ENCODE assay signal across 13 cellular contexts in genomic region chr4:38993683-38994082, GRCh38. TPM values are rescaled to one million over a fixed set of nuclear protein-coding genes. Genes with fewer than 3 reads are reported as not detected.
DNase-seq lines count a peak whose midpoint lies in the region; TF ChIP-seq lines count a peak whose summit lies in the region.
"Had no signal": no experiment of that assay in that cellular context is flagged by ENCODE, and none has a peak within 500 bp of the region (broad histone marks: within the 10 kb centered on the region; RNA-seq: fewer than 3 reads in every experiment).

No MANE protein-coding gene starts in this region.

- no peak overlapping the region for H2BK120ac ChIP-seq in neuronal stem cell (ENCODE audit: low read depth, low read length)

- H3K36me3 Mint-ChIP-seq in chondrocyte (ENCODE audit: low read depth) (no peaks in the 10 kb centered on the region), osteocyte (ENCODE audit: unreplicated experiment) (no peaks in the 10 kb centered on the region)

- H3K9me2 ChIP-seq in OCI-LY7 (ENCODE audit: insufficient read depth, low read length), result no peaks in the 10 kb centered on the region

- no peak overlapping the region for H3K27ac ChIP-seq in OCI-LY7 (ENCODE audit: low read depth, low read length, poor library complexity, severe bottlenecking)
- no peak overlapping the region for H3K27ac ChIP-seq in neuronal stem cell (replicated peaks; ENCODE audit: low read length)
- H3K27ac ChIP-seq: coronary artery, KMS-11 had no signal

- H3K9me3 ChIP-seq in OCI-LY7 (ENCODE audit: low read length) (no peaks in the 10 kb centered on the region), neuronal stem cell (replicated peaks in 1 of 2; ENCODE audit: control insufficient read depth in 2 of 2, insufficient read depth in 1 of 2, low read depth in 1 of 2, low read length in 2 of 2) (no peaks in the 10 kb centered on the region)

- no peaks in the 10 kb centered on the region for H3K4me1 Mint-ChIP-seq in chondrocyte (ENCODE audit: low read depth)
- peaks cover 4% of the 10 kb centered on the region for H3K4me1 Mint-ChIP-seq in osteocyte (ENCODE audit: unreplicated experiment)

- H3K36me3 ChIP-seq in OCI-LY7 (ENCODE audit: insufficient read depth, low read length) (peaks cover 51% of the 10 kb centered on the region), neuronal stem cell (replicated peaks in 1 of 2; ENCODE audit: control insufficient read depth in 2 of 2, insufficient read depth in 2 of 2, low read length in 2 of 2) (no peaks in the 10 kb centered on the region)

- no peak overlapping the region for H3K4ac ChIP-seq in neuronal stem cell (ENCODE audit: low read length)

- H2BK12ac ChIP-seq in neuronal stem cell (ENCODE audit: low read length), result no peak overlapping the region

- H2AFZ ChIP-seq in OCI-LY7 (ENCODE audit: low read length) (no peak overlapping the region), neuronal stem cell (ENCODE audit: low read length) (no peak overlapping the region)

- CTCF ChIA-PET in OCI-LY7 (lab: Charles Lee; ENCODE audit: unreplicated experiment), result no interaction called here

- no peaks in the 10 kb centered on the region for H3K79me2 ChIP-seq in OCI-LY7 (ENCODE audit: insufficient read depth, low read depth, low read length)

- no peaks in the 10 kb centered on the region for H3K79me1 ChIP-seq in neuronal stem cell (ENCODE audit: low read depth, low read length)

- no peak overlapping the region for H3K14ac ChIP-seq in neuronal stem cell (ENCODE audit: low read length)

- intact Hi-C loops in OCI-LY7 (cut with micrococcal nuclease; ENCODE audit: unreplicated experiment), result no loop called here

- H3K27ac Mint-ChIP-seq in chondrocyte (ENCODE audit: unreplicated experiment), result no peak overlapping the region
- H3K27ac Mint-ChIP-seq in osteocyte (ENCODE audit: unreplicated experiment), result no peak overlapping the region

- no peak overlapping the region for H4K8ac ChIP-seq in neuronal stem cell (ENCODE audit: low read depth, low read length)

- POLR2A ChIA-PET in OCI-LY7 (lab: Charles Lee), result interaction anchor here (0.6 kb wide), 2 partner anchors 111 to 252 kb away, joined by 3 read pairs; no protein-coding TSS in a partner anchor

- DNase-seq in DMS53 (lab: John Stamatoyannopoulos, UW) (peak; percentile 49), DMS53 treated with DMSO at 0.1 percent for 48 hours (lab: John Stamatoyannopoulos, UW; ENCODE audit: unreplicated experiment) (no peak), OCI-LY7 (ENCODE audit: low spot score) (no peak), chondrocyte (ENCODE audit: low spot score) (no peak), osteocyte (ENCODE audit: extremely low spot score, unreplicated experiment) (no peak), neuronal stem cell (ENCODE audit: low spot score) (no peak), NCI-H345 treated with DMSO at 0.1 percent for 48 hours (lab: John Stamatoyannopoulos, UW; ENCODE audit: unreplicated experiment) (no peak), DMS153 treated with DMSO at 0.1 percent for 48 hours (lab: John Stamatoyannopoulos, UW; ENCODE audit: unreplicated experiment) (no peak)
- DNase-seq: activated T-cell treated with anti-CD3 and anti-CD28 coated beads, Interleukin-2, amount 50 U/mL, for 4 hours; midbrain; NCI-H187 had no signal

- H2BK15ac ChIP-seq in neuronal stem cell (ENCODE audit: low read length), result no peak overlapping the region

- no peak overlapping the region for H3K4me2 ChIP-seq in OCI-LY7 (ENCODE audit: low read length)
- H3K4me2 ChIP-seq in neuronal stem cell (ENCODE audit: insufficient read depth, low read length, poor library complexity, severe bottlenecking), result no peak overlapping the region
- H3K4me2 ChIP-seq: KMS-11 had no signal

- no peak overlapping the region for H3K9ac ChIP-seq in neuronal stem cell (ENCODE audit: low read depth, low read length, poor library complexity)
- H3K9ac ChIP-seq: KMS-11 had no signal

- H2AK5ac ChIP-seq in neuronal stem cell (ENCODE audit: low read depth, low read length), result no peak overlapping the region

- no TSS peak for BruUV-seq in OCI-LY7 (replicated peaks; lab: Mats Ljungman, UMichigan)

- WGBS in neuronal stem cell (ENCODE audit: extremely low coverage in 2 of 2, insufficient read length in 2 of 2, insufficient replicate concordance in 1 of 2), 2 donors, result no CpG with 5 or more reads among the region's 3 CpGs

- H3K27me3 ChIP-seq in neuronal stem cell (ENCODE audit: control insufficient read depth in 3 of 3, insufficient read depth in 3 of 3, low read depth in 1 of 3, low read length in 3 of 3), result no peaks in the 10 kb centered on the region

- H3K4me1 ChIP-seq in OCI-LY7 (ENCODE audit: insufficient read depth, low read length, poor library complexity, severe bottlenecking), result no peaks in the 10 kb centered on the region
- H3K4me1 ChIP-seq in neuronal stem cell (ENCODE audit: control insufficient read depth in 2 of 2, insufficient read depth in 1 of 2, low read depth in 1 of 2, low read length in 2 of 2), result peaks cover 0 to 1% of the 10 kb centered on the region in 2 donors

- H3K27me3 Mint-ChIP-seq in chondrocyte (ENCODE audit: low read depth) (no peaks in the 10 kb centered on the region), osteocyte (ENCODE audit: unreplicated experiment) (no peaks in the 10 kb centered on the region)

- H2BK5ac ChIP-seq in neuronal stem cell (ENCODE audit: low read length), result no peak overlapping the region

- H3K4me3 ChIP-seq in OCI-LY7 (ENCODE audit: low read depth, low read length, poor library complexity, severe bottlenecking) (no peak overlapping the region), neuronal stem cell (ENCODE audit: low read length in 2 of 2) (no peak overlapping the region)
- H3K4me3 ChIP-seq: coronary artery had no signal

- no peaks in the 10 kb centered on the region for H3K9me3 Mint-ChIP-seq in chondrocyte (ENCODE audit: low read depth)
- no peaks in the 10 kb centered on the region for H3K9me3 Mint-ChIP-seq in osteocyte (ENCODE audit: unreplicated experiment)
- H3K9me3 Mint-ChIP-seq: activated T-cell treated with anti-CD3 and anti-CD28 coated beads, Interleukin-2, amount 50 U/mL, for 4 hours had no signal

- TF ChIP-seq CTCF in OCI-LY7 (conservative IDR thresholded peaks at IDR 0.05; ENCODE audit: low read length) (peak; percentile 36; the same call in 1 of the 2 replicates), chondrocyte (IDR thresholded peaks at IDR 0.05) (peak; percentile 44), osteocyte (IDR thresholded peaks at IDR 0.05) (peak; percentile 27)

- H3K23ac ChIP-seq in neuronal stem cell (ENCODE audit: low read depth, low read length, poor library complexity), result no peak overlapping the region

- no peaks in the 10 kb centered on the region for H4K20me1 ChIP-seq in OCI-LY7 (ENCODE audit: insufficient read depth, low read length)

- H3K4me3 Mint-ChIP-seq in chondrocyte (ENCODE audit: unreplicated experiment) (no peak overlapping the region), osteocyte (ENCODE audit: unreplicated experiment) (no peak overlapping the region)
- H3K4me3 Mint-ChIP-seq: activated T-cell treated with anti-CD3 and anti-CD28 coated beads, Interleukin-2, amount 50 U/mL, for 4 hours had no signal

- H4K91ac ChIP-seq in neuronal stem cell (ENCODE audit: low read depth, low read length, poor library complexity), result no peak overlapping the region

- H3K18ac ChIP-seq in neuronal stem cell (ENCODE audit: low read length), result no peak overlapping the region

RNA-seq across cellular contexts. Expression of gene TMEM156, which starts 38.5 kb away (rescaled TPM):
- 25.0 and 29.0 TPM in 2 replicates for total RNA-seq in OCI-LY7 (2014; rRNA removed; shearing (Covaris generic))
- total RNA-seq in OCI-LY7 (2022), result 29.4 and 35.7 TPM in 2 replicates
- total RNA-seq in chondrocyte, result 0.32 to 0.36 TPM in 2 of 3 replicates, not detected in the other
- total RNA-seq in osteocyte, result not detected in 2 replicates
- not detected for polyA plus RNA-seq in neuronal stem cell (2013, experiment 1 of 2)
- not detected for polyA plus RNA-seq in neuronal stem cell (2013, experiment 2 of 2)

Comparison
In these comparisons a context has a peak if more than half of its experiments do, and no peak if none do; other contexts are left out.
1. RNA of gene TMEM156, which starts 38.5 kb away (total RNA-seq): 25.0 to 35.7 TPM in OCI-LY7; 0.32 to 0.36 TPM in chondrocyte and not detected in osteocyte; every median in the first group is over 10 times any median in the second.
2. Peak in every context shown above with its lines, with median percentiles within 50 percentile points of each other: CTCF ChIP-seq.